16 cellular contexts compared by ENCODE assay signal in the genomic region with DNA sequence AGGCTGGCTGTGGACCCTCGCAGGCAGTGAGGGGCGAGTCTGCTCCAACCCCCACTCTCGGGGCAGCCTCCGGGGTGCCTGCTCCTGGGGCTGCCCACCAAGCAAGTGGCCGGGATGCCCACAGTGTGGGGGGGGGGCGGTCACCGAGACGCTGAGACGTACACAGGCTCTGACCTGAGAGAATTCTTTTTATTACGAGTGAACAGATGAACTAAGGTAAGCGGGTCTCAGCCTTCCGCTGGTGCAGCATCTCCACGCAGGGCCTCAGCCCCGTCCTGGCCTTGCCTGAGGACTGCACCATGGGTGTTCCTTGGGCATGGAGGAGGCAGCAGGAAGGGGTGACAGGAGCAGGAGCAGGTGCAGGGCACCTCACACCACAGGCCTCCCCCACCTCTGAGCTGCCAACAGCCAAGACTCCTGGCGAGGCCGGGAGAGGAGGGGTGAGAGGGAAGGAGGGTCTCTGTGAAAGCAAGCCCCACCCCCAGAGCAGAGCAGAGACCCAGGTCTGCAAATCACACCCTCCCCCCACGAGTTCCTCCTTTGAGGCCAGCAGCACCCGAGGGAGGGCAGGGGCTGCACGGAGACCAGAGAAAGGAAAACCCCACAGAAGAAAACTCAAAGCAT. TPM values are rescaled to one million over a fixed set of nuclear protein-coding genes. Genes with fewer than 3 reads are reported as not detected.
DNase-seq lines count a peak whose midpoint lies in the region; ATAC-seq and TF ChIP-seq lines count a peak whose summit lies in the region.
"Had no signal": no experiment of that assay in that cellular context is flagged by ENCODE, and none has a peak within 500 bp of the region (broad histone marks: within the 10 kb centered on the region; RNA-seq: fewer than 3 reads in every experiment).

No MANE protein-coding gene starts in this region.

- 58% methylated on average over 8 of the region's 19 CpGs for WGBS in esophagus muscularis mucosa
- WGBS in suprapubic skin: 66% methylated on average over 10 of the region's 19 CpGs
- 83 to 87% methylated on average over 17 to 19 of the region's 19 CpGs for WGBS in lower leg skin, 2 donors

- no peaks in the 10 kb centered on the region for H3K4me1 ChIP-seq in PC-3 (ENCODE audit: insufficient read depth, low read length)
- H3K4me1 ChIP-seq in esophagus muscularis mucosa: peaks cover 0 to 30% (median 20%) of the 10 kb centered on the region in 4 donors
- H3K4me1 ChIP-seq in tibial artery: peaks cover 0 to 36% (median 13%) of the 10 kb centered on the region in 4 donors
- H3K4me1 ChIP-seq in suprapubic skin: no peaks in the 10 kb centered on the region

- DNase-seq in Right ventricle myocardium inferior (ENCODE audit: missing footprints) (peak; percentile 48), cardiac septum (ENCODE audit: low spot score) (no peak), PC-3 (no peak), esophagus muscularis mucosa (ENCODE audit: extremely low spot score) (no peak), tibial artery (no peak), suprapubic skin (ENCODE audit: low spot score in 2 of 2) (no peak), lower leg skin (ENCODE audit: low spot score in 2 of 2) (no peak)
- DNase-seq: 8988T, AML-193, DMS153, DMS79 treated with DMSO at 0.1 percent for 48 hours, EL, H7 had no signal

- no peaks in the 10 kb centered on the region for H3K27me3 ChIP-seq in PC-3 (ENCODE audit: low read length)
- no peaks in the 10 kb centered on the region for H3K27me3 ChIP-seq in esophagus muscularis mucosa
- no peaks in the 10 kb centered on the region for H3K27me3 ChIP-seq in tibial artery
- no peaks in the 10 kb centered on the region for H3K27me3 ChIP-seq in suprapubic skin

- TF ChIP-seq POLR2A in esophagus muscularis mucosa (IDR thresholded peaks at IDR 0.05; ENCODE audit: low read depth) (no peak), suprapubic skin (IDR thresholded peaks at IDR 0.05) (no peak), lower leg skin (IDR thresholded peaks at IDR 0.05) (no peak)

- BruUV-seq in PC-3 (replicated peaks; lab: Mats Ljungman, UMichigan): TSS peak; percentile 23

- no peaks in the 10 kb centered on the region for H3K9me3 ChIP-seq in PC-3 (ENCODE audit: low read length)
- H3K9me3 ChIP-seq in esophagus muscularis mucosa: no peaks in the 10 kb centered on the region
- no peaks in the 10 kb centered on the region for H3K9me3 ChIP-seq in tibial artery
- no peaks in the 10 kb centered on the region for H3K9me3 ChIP-seq in suprapubic skin

- TF ChIP-seq EP300 in esophagus muscularis mucosa (IDR thresholded peaks at IDR 0.05) (no peak), suprapubic skin (IDR thresholded peaks at IDR 0.05) (no peak)

- no peak overlapping the region for H3K27ac ChIP-seq in PC-3 (ENCODE audit: low read length)
- peak overlapping the region; percentile 27 to 64 (median 58) for H3K27ac ChIP-seq in esophagus muscularis mucosa (replicated peaks in 1 of 4)
- peak overlapping the region; percentile 74 to 78 for H3K27ac ChIP-seq in tibial artery
- no peak overlapping the region for H3K27ac ChIP-seq in suprapubic skin
- H3K27ac ChIP-seq: C4-2B, HL-60 had no signal

- H3K4me3 ChIP-seq in PC-3 (ENCODE audit: low read length): no peak overlapping the region
- H3K4me3 ChIP-seq in esophagus muscularis mucosa: no peak overlapping the region
- no peak overlapping the region for H3K4me3 ChIP-seq in tibial artery
- no peak overlapping the region for H3K4me3 ChIP-seq in suprapubic skin
- H3K4me3 ChIP-seq in lower leg skin (ENCODE audit: low read depth, poor library complexity, severe bottlenecking): no peak overlapping the region

- ATAC-seq in Right ventricle myocardium inferior (no peak), PC-3 (no peak), GM18861 (IDR thresholded peaks at IDR 0.05; ENCODE audit: unreplicated experiment) (no peak)

- no peaks in the 10 kb centered on the region for H4K20me1 ChIP-seq in PC-3 (ENCODE audit: low read length)

- H3K4me2 ChIP-seq in PC-3 (ENCODE audit: low read length): no peak overlapping the region

- TF ChIP-seq CTCF in PC-3 (conservative IDR thresholded peaks at IDR 0.05; ENCODE audit: low read depth, low read length) (no peak), esophagus muscularis mucosa (IDR thresholded peaks at IDR 0.05) (no peak), tibial artery (IDR thresholded peaks at IDR 0.05) (no peak), suprapubic skin (IDR thresholded peaks at IDR 0.05) (no peak), lower leg skin (IDR thresholded peaks at IDR 0.05) (no peak)

- no peaks in the 10 kb centered on the region for H3K9me2 ChIP-seq in PC-3 (replicated peaks; ENCODE audit: low read length)

- no peaks in the 10 kb centered on the region for H3K79me2 ChIP-seq in PC-3 (ENCODE audit: low read length)

- POLR2A ChIA-PET in PC-3 (lab: Charles Lee; ENCODE audit: unreplicated experiment): no interaction called here

- CTCF ChIA-PET in PC-3 (lab: Charles Lee): no interaction called here

- no peak overlapping the region for H3K9ac ChIP-seq in PC-3 (ENCODE audit: low read length)

- no peaks in the 10 kb centered on the region for H3F3A ChIP-seq in PC-3 (ENCODE audit: low read length, unreplicated experiment)

- intact Hi-C loops in Right ventricle myocardium inferior (cut with DNase I) (no loop called here), cardiac septum (cut with DNase I) (loop anchor here (5.0 kb wide), 1 partner anchor 38 kb away; no protein-coding TSS in a partner anchor), PC-3 (cut with micrococcal nuclease) (no loop called here), esophagus muscularis mucosa (cut with DNase I) (no loop called here), tibial artery (cut with DNase I; ENCODE audit: low total_unique reads) (no loop called here), lower leg skin (cut with DNase I; ENCODE audit: low total_unique reads) (no loop called here)

- no peak overlapping the region for H2AFZ ChIP-seq in PC-3 (ENCODE audit: low read length)

- H3K36me3 ChIP-seq in PC-3 (ENCODE audit: low read depth, low read length): no peaks in the 10 kb centered on the region
- H3K36me3 ChIP-seq in esophagus muscularis mucosa: peaks cover 36 to 95% (median 79%) of the 10 kb centered on the region in 4 donors
- peaks cover 54 to 100% (median 76%) of the 10 kb centered on the region in 3 donors for H3K36me3 ChIP-seq in tibial artery
- peaks cover 78% of the 10 kb centered on the region for H3K36me3 ChIP-seq in suprapubic skin

RNA-seq across cellular contexts. Expression of gene MOB2, which starts 17.2 kb away (rescaled TPM):
- total RNA-seq in Right ventricle myocardium inferior: 48.7 TPM
- 48.5 TPM for total RNA-seq in cardiac septum
- total RNA-seq in PC-3 (2014; rRNA removed): 23.0 and 31.0 TPM in 2 replicates
- 100 to 1,000 TPM in 2 of 4 donors, 10 to 100 TPM in 2; 66.6 to 115 (median 89.5) TPM for total RNA-seq in esophagus muscularis mucosa
- total RNA-seq in suprapubic skin: 100 to 1,000 TPM in 1 of 4 donors, 10 to 100 TPM in 3; 63.8 to 104 (median 95.8) TPM
- total RNA-seq in lower leg skin: 100 to 1,000 TPM in 1 of 4 donors, 10 to 100 TPM in 3; 84.8 to 126 (median 93.8) TPM

Comparison
In these comparisons a context has a peak if more than half of its experiments do, and no peak if none do; other contexts are left out.
1. H3K27ac ChIP-seq: peak in esophagus muscularis mucosa (4 of 4) and tibial artery (2 of 2); none in PC-3 (single experiment) and suprapubic skin (single experiment).